17 cellular contexts compared by ENCODE assay signal in the genomic region with DNA sequence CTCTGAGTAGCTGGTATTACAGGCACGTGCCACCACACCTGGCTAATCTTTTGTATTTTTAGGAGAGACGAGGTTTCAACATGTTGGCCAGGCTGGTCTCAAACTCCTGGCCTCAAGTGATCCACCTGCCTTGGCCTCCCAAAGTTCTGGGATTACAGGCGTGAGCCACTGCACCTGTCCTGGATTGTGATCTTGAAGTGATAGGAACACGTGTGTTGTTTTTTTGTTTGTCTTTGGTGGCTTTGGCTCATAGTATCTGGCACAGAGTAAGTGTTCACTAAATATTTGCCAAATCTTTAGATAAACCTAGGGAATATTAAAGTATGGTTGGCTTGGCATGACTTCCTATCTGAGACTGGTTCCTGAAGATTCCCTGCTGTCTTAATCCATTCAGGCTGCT.
DNase-seq lines count a peak whose midpoint lies in the region; ATAC-seq, FAIRE-seq and TF ChIP-seq lines count a peak whose summit lies in the region.
"Had no signal": no experiment of that assay in that cellular context is flagged by ENCODE, and none has a peak within 500 bp of the region (broad histone marks: within the 10 kb centered on the region; RNA-seq: fewer than 3 reads in every experiment).

No MANE protein-coding gene starts in this region.

- intact Hi-C loops in pancreas (cut with DNase I) = no loop called here

- no peaks in the 10 kb centered on the region for H3K36me3 ChIP-seq in pancreas
- no peaks in the 10 kb centered on the region for H3K36me3 ChIP-seq in CD8-positive, alpha-beta memory T cell (ENCODE audit: insufficient read depth, low read length)
- H3K36me3 ChIP-seq: HAP-1 had no signal

- H3K36me3 Mint-ChIP-seq in activated T-helper 17 cell treated with anti-CD3 and anti-CD28 coated beads, Interleukin-2, amount 50 U/mL, for 72 hours (ENCODE audit: low read depth) = no peaks in the 10 kb centered on the region
- H3K36me3 Mint-ChIP-seq in effector memory CD8-positive, alpha-beta T cell (ENCODE audit: insufficient read depth) = peaks cover 3% of the 10 kb centered on the region
- H3K36me3 Mint-ChIP-seq in CD8-positive, alpha-beta memory T cell = peaks cover 8 to 21% (median 10%) of the 10 kb centered on the region in 3 donors

- peak overlapping the region; percentile 17 to 41 (median 34) for H3K27ac ChIP-seq in pancreas
- no peak overlapping the region for H3K27ac ChIP-seq in CD8-positive, alpha-beta memory T cell (ENCODE audit: low read depth, low read length)

- H3K4me3 Mint-ChIP-seq in activated T-helper 17 cell treated with anti-CD3 and anti-CD28 coated beads, Interleukin-2, amount 50 U/mL, for 72 hours = no peak overlapping the region
- H3K4me3 Mint-ChIP-seq in effector memory CD8-positive, alpha-beta T cell = no peak overlapping the region
- no peak overlapping the region for H3K4me3 Mint-ChIP-seq in CD8-positive, alpha-beta memory T cell
- H3K4me3 Mint-ChIP-seq: CD4-positive, alpha-beta memory T cell; HFFc6 had no signal

- no peaks in the 10 kb centered on the region for H3K4me1 Mint-ChIP-seq in activated T-helper 17 cell treated with anti-CD3 and anti-CD28 coated beads, Interleukin-2, amount 50 U/mL, for 72 hours
- peaks cover 30 to 65% of the 10 kb centered on the region in 2 donors for H3K4me1 Mint-ChIP-seq in effector memory CD8-positive, alpha-beta T cell (ENCODE audit: low read depth in 2 of 2)
- H3K4me1 Mint-ChIP-seq in CD8-positive, alpha-beta memory T cell = peaks cover 63 to 72% (median 69%) of the 10 kb centered on the region in 3 donors

- no peaks in the 10 kb centered on the region for H3K9me3 Mint-ChIP-seq in activated T-helper 17 cell treated with anti-CD3 and anti-CD28 coated beads, Interleukin-2, amount 50 U/mL, for 72 hours
- H3K9me3 Mint-ChIP-seq in effector memory CD8-positive, alpha-beta T cell = no peaks in the 10 kb centered on the region
- no peaks in the 10 kb centered on the region for H3K9me3 Mint-ChIP-seq in CD8-positive, alpha-beta memory T cell
- H3K9me3 Mint-ChIP-seq: CD4-positive, alpha-beta memory T cell; HFFc6 had no signal

- POLR2A ChIA-PET in CD8-positive, alpha-beta memory T cell (lab: Charles Lee) = no interaction called here

- peak overlapping the region; percentile 21 for H3K27ac Mint-ChIP-seq in activated T-helper 17 cell treated with anti-CD3 and anti-CD28 coated beads, Interleukin-2, amount 50 U/mL, for 72 hours
- H3K27ac Mint-ChIP-seq in effector memory CD8-positive, alpha-beta T cell = peak overlapping the region; percentile 6 to 88
- peak overlapping the region in 4 of 8 donors; percentile 12 to 86 (median 35) for H3K27ac Mint-ChIP-seq in CD8-positive, alpha-beta memory T cell
- H3K27ac Mint-ChIP-seq: HFFc6 had no signal

- DNase-seq in LNCaP clone FGC (ENCODE audit: low read depth) (peak; percentile 89), pancreas (peak in 3 of 6 donors; percentile 24 to 38 (median 37)), MV-4-11 (lab: John Stamatoyannopoulos, UW) (no peak)
- no peak for DNase-seq in effector memory CD8-positive, alpha-beta T cell
- DNase-seq in CD8-positive, alpha-beta memory T cell = no peak
- DNase-seq: C1 segment of cervical spinal cord; Caco-2; CD4-positive, alpha-beta memory T cell; DMS153; DND-41; GOT3; HFFc6 had no signal

- H3K27me3 ChIP-seq in pancreas = no peaks in the 10 kb centered on the region
- H3K27me3 ChIP-seq in CD8-positive, alpha-beta memory T cell (ENCODE audit: insufficient read depth, low read length, poor library complexity, severe bottlenecking) = no peaks in the 10 kb centered on the region

- 33 to 41% methylated on average over 4 of the region's 4 CpGs for WGBS in pancreas, 2 donors

- TF ChIP-seq CTCF in LNCaP clone FGC (IDR thresholded peaks at IDR 0.05; ENCODE audit: control insufficient read depth, extremely low read depth, insufficient read depth) (no peak), pancreas (IDR thresholded peaks at IDR 0.05) (no peak)

- H3K4me1 ChIP-seq in pancreas = peaks cover 27 to 45% (median 43%) of the 10 kb centered on the region in 3 donors
- H3K4me1 ChIP-seq in CD8-positive, alpha-beta memory T cell (ENCODE audit: insufficient read depth, low read length) = peaks cover 9% of the 10 kb centered on the region
- H3K4me1 ChIP-seq: HAP-1 had no signal

- ATAC-seq in activated T-helper 17 cell treated with anti-CD3 and anti-CD28 coated beads, Interleukin-2, amount 50 U/mL, for 72 hours (replicated peaks) = no peak
- ATAC-seq in effector memory CD8-positive, alpha-beta T cell (replicated peaks) = no peak
- ATAC-seq in pancreas = peak; percentile 63 to 82 (median 73)

- no peaks in the 10 kb centered on the region for H3K27me3 Mint-ChIP-seq in activated T-helper 17 cell treated with anti-CD3 and anti-CD28 coated beads, Interleukin-2, amount 50 U/mL, for 72 hours
- no peaks in the 10 kb centered on the region for H3K27me3 Mint-ChIP-seq in effector memory CD8-positive, alpha-beta T cell
- H3K27me3 Mint-ChIP-seq in CD8-positive, alpha-beta memory T cell = peaks cover 0 to 3% of the 10 kb centered on the region in 2 donors
- H3K27me3 Mint-ChIP-seq: CD4-positive, alpha-beta memory T cell had no signal

- H3K4me3 ChIP-seq in LNCaP clone FGC (ENCODE audit: low read depth, low read length) (no peak overlapping the region), pancreas (no peak overlapping the region)
- no peak overlapping the region for H3K4me3 ChIP-seq in CD8-positive, alpha-beta memory T cell (ENCODE audit: low read length)
- H3K4me3 ChIP-seq: HAP-1 had no signal

- no peaks in the 10 kb centered on the region for H3K9me3 ChIP-seq in pancreas
- H3K9me3 ChIP-seq in CD8-positive, alpha-beta memory T cell (ENCODE audit: low read length) = no peaks in the 10 kb centered on the region
- H3K9me3 ChIP-seq: Caco-2, HAP-1 had no signal

- no peak for FAIRE-seq in pancreas (lab: Jason Lieb, UNC)
- FAIRE-seq: G401.6, GM12892, H54 had no signal

- CTCF ChIA-PET in CD8-positive, alpha-beta memory T cell (lab: Charles Lee) = no interaction called here

Comparison
In these comparisons a context has a peak if more than half of its experiments do, and no peak if none do; other contexts are left out.
1. ATAC-seq: peak in pancreas (4 of 4); none in activated T-helper 17 cell treated with anti-CD3 and anti-CD28 coated beads, Interleukin-2, amount 50 U/mL, for 72 hours (single experiment) and effector memory CD8-positive, alpha-beta T cell (single experiment).